In genomic region chr6:126657556-126658129, GRCh38 we compare ENCODE assay signal across 8 cellular contexts.
DNase-seq lines count a peak whose midpoint lies in the region; ATAC-seq, FAIRE-seq and TF ChIP-seq lines count a peak whose summit lies in the region.

No MANE protein-coding gene starts in this region.

- H3K4me3 ChIP-seq in keratinocyte (ENCODE audit: control insufficient read depth in 2 of 3, extremely low read depth in 1 of 3, insufficient read depth in 2 of 3, low read depth in 1 of 3, low read length in 3 of 3), result no peak overlapping the region
- H3K4me3 ChIP-seq in right atrium auricular region, result no peak overlapping the region
- no peak overlapping the region for H3K4me3 ChIP-seq in lower leg skin (ENCODE audit: low read depth, poor library complexity, severe bottlenecking)

- no peaks in the 10 kb centered on the region for H3K9me1 ChIP-seq in keratinocyte (ENCODE audit: control insufficient read depth, extremely low read depth, insufficient read depth, low read length)

- TF ChIP-seq CTCF in C4-2B (conservative IDR thresholded peaks at IDR 0.05), result peak; percentile 86
- peak; percentile 36 to 47 (median 42) for TF ChIP-seq CTCF in keratinocyte (optimal IDR thresholded peaks at IDR 0.05 in 1 of 3, IDR thresholded peaks at IDR 0.05 in 1 of 3, conservative IDR thresholded peaks at IDR 0.05 in 1 of 3; ENCODE audit: extremely low read depth in 1 of 3, insufficient read depth in 2 of 3, low read length in 3 of 3)
- peak in 1 of 2 donors; percentile 38 for TF ChIP-seq CTCF in right atrium auricular region (IDR thresholded peaks at IDR 0.05)
- no peak for TF ChIP-seq CTCF in lower leg skin (IDR thresholded peaks at IDR 0.05)

- dilution Hi-C loops in keratinocyte (cut with MboI; ENCODE audit: extremely low pct_ligation_motif_present, low sequenced_read_pairs), result no loop called here

- H3K9ac ChIP-seq in keratinocyte (ENCODE audit: control insufficient read depth, extremely low read depth, insufficient read depth, low read length), result no peak overlapping the region

- H3K4me2 ChIP-seq in keratinocyte (ENCODE audit: control insufficient read depth, extremely low read depth, insufficient read depth, low read depth, low read length), result no peak overlapping the region

- intact Hi-C loops in lower leg skin (cut with DNase I; ENCODE audit: low total_unique reads), result no loop called here

- H3K4me1 ChIP-seq in keratinocyte (ENCODE audit: control insufficient read depth, extremely low read depth, insufficient read depth, low read length), result no peaks in the 10 kb centered on the region
- H3K4me1 ChIP-seq in right atrium auricular region, result no peaks in the 10 kb centered on the region

- no peaks in the 10 kb centered on the region for H3K27me3 ChIP-seq in keratinocyte (ENCODE audit: control insufficient read depth, extremely low read depth, insufficient read depth, low read length)
- no peaks in the 10 kb centered on the region for H3K27me3 ChIP-seq in right atrium auricular region

- H2AFZ ChIP-seq in keratinocyte (ENCODE audit: control insufficient read depth, low read length), result no peak overlapping the region

- WGBS in lower leg skin, 2 donors, result 30 to 36% methylated on average over 3 of the region's 3 CpGs

- ATAC-seq in HG02885 (IDR thresholded peaks at IDR 0.05; ENCODE audit: poor library complexity, unreplicated experiment), result peak; percentile 51

- DNase-seq in SW480 (ENCODE audit: low spot score) (peak; percentile 3), keratinocyte (ENCODE audit: low read depth, low spot score) (no peak), right atrium auricular region (ENCODE audit: low spot score) (no peak), lower leg skin (ENCODE audit: low spot score in 2 of 2) (no peak)
- no peak for DNase-seq in activated CD4-positive, alpha-beta T cell treated with anti-CD3 and anti-CD28 coated beads for 4 hours
- DNase-seq in activated CD8-positive, alpha-beta memory T cell treated with anti-CD3 and anti-CD28 coated beads for 24 hours, result no peak

- H3K36me3 ChIP-seq in keratinocyte (ENCODE audit: control insufficient read depth in 2 of 2, extremely low read depth in 1 of 2, insufficient read depth in 2 of 2, low read length in 2 of 2) (no peaks in the 10 kb centered on the region), right atrium auricular region (no peaks in the 10 kb centered on the region)

- H3K79me2 ChIP-seq in keratinocyte (ENCODE audit: control insufficient read depth, insufficient read depth, low read length), result no peaks in the 10 kb centered on the region

- H4K20me1 ChIP-seq in keratinocyte (ENCODE audit: control insufficient read depth, extremely low read depth, insufficient read depth, low read length), result no peaks in the 10 kb centered on the region

- H3K9me3 ChIP-seq in keratinocyte (ENCODE audit: control insufficient read depth, low read depth, low read length) (no peaks in the 10 kb centered on the region), right atrium auricular region (no peaks in the 10 kb centered on the region)

- no peak overlapping the region for H3K27ac ChIP-seq in C4-2B
- H3K27ac ChIP-seq in keratinocyte (ENCODE audit: control insufficient read depth, insufficient read depth, low read length), result no peak overlapping the region
- no peak overlapping the region for H3K27ac ChIP-seq in right atrium auricular region

- no peak for FAIRE-seq in keratinocyte (lab: Jason Lieb, UNC)

- TF ChIP-seq POLR2A in lower leg skin (IDR thresholded peaks at IDR 0.05), result no peak

Comparison
In these comparisons a context has a peak if more than half of its experiments do, and no peak if none do; other contexts are left out.
1. CTCF ChIP-seq: peak in C4-2B (single experiment) and keratinocyte (3 of 3); none in lower leg skin (0 of 3).